In the genomic region with DNA sequence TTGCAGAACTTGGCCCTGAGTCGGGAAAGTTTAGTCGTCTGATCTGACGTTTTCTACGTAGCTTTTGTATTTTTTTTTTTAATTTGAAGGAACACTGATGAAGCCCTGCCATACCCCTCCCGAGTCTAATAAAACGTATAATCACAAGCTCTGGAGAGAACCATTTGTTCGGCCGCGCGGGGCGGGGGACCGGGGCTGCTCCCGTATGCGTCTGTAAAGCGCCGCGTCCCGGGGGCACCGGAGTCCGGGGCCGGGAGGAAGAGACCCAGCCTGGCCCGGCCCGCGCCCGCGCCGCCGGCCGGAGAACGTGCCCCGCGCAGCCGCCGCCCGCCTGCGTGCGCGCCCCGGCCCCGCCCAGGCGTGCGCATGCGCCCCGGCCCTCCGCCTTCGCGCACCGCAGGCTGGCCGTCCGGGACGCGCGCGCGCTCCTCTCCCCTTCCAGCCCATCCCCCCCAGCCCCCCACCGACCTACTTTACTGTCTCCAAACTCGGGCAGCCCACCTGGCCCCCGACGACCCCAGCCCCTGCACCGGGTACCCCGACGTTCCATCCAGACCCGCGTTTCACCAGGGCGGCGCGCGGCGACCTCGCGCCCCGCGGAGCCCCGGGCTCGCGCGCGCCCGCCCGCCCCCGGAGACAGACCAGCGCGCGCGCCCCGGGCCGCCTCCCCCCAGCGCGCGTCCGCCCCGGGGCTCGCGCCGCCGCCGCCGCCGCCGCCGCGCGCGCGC, we compare ENCODE assay signal across 1 cellular context.
TF ChIP-seq lines count a peak whose summit lies in the region.

No MANE protein-coding gene starts in this region.

TF ChIP-seq in PFSK-1, 5 proteins besides CTCF, POLR2A, EP300 and RAD21 (continued from another document):
- TF ChIP-seq FOXP2 (optimal IDR thresholded peaks at IDR 0.05; ENCODE audit: borderline replicate concordance, extremely low read depth, extremely low read length, insufficient read depth), result no peak
